In genomic region chr3:45555154-45555591, GRCh38 we compare ENCODE assay signal across 24 cellular contexts. TPM values are rescaled to one million over a fixed set of nuclear protein-coding genes. Genes with fewer than 3 reads are reported as not detected.
DNase-seq lines count a peak whose midpoint lies in the region; ATAC-seq, FAIRE-seq and TF ChIP-seq lines count a peak whose summit lies in the region.
"Had no signal": no experiment of that assay in that cellular context is flagged by ENCODE, and none has a peak within 500 bp of the region (broad histone marks: within the 10 kb centered on the region; RNA-seq: fewer than 3 reads in every experiment).

No MANE protein-coding gene starts in this region.

- H3K36me3 ChIP-seq in bronchial epithelial cell (ENCODE audit: control insufficient read depth, insufficient read depth, low read length): no peaks in the 10 kb centered on the region
- H3K36me3 ChIP-seq: ascending aorta, WERI-Rb-1 had no signal

- no peak for TF ChIP-seq CTCF in bronchial epithelial cell (IDR thresholded peaks at IDR 0.05; ENCODE audit: insufficient read depth, low read length, severe bottlenecking)
- no peak for TF ChIP-seq CTCF in neural crest cell (conservative IDR thresholded peaks at IDR 0.05)

- no peak for FAIRE-seq in bronchial epithelial cell (lab: Jason Lieb, UNC)
- FAIRE-seq: GM12892 had no signal

- no peaks in the 10 kb centered on the region for H3K27me3 ChIP-seq in bronchial epithelial cell (ENCODE audit: control insufficient read depth, insufficient read depth, low read length)
- H3K27me3 ChIP-seq: ascending aorta had no signal

- peaks cover 21% of the 10 kb centered on the region for H3K4me1 Mint-ChIP-seq in neural crest cell
- H3K4me1 Mint-ChIP-seq in stimulated activated memory B cell treated with anti-CD40 and anti-IgM and Interleukin-4, amounts not matched to agents 10 μg/mL and 1 μg/mL and 100 μg/mL, for 72 hours: peaks cover 22% of the 10 kb centered on the region
- H3K4me1 Mint-ChIP-seq: CD4-positive, alpha-beta memory T cell had no signal

- H3K27me3 Mint-ChIP-seq in neural crest cell (ENCODE audit: low read depth): no peaks in the 10 kb centered on the region
- H3K27me3 Mint-ChIP-seq in stimulated activated memory B cell treated with anti-CD40 and anti-IgM and Interleukin-4, amounts not matched to agents 10 μg/mL and 1 μg/mL and 100 μg/mL, for 72 hours: no peaks in the 10 kb centered on the region
- H3K27me3 Mint-ChIP-seq: CD4-positive, alpha-beta memory T cell; memory B cell; naive B cell had no signal

- H3K36me3 Mint-ChIP-seq in neural crest cell (ENCODE audit: low read depth): peaks cover 1% of the 10 kb centered on the region
- H3K36me3 Mint-ChIP-seq in stimulated activated memory B cell treated with anti-CD40 and anti-IgM and Interleukin-4, amounts not matched to agents 10 μg/mL and 1 μg/mL and 100 μg/mL, for 72 hours: peaks cover 2% of the 10 kb centered on the region
- H3K36me3 Mint-ChIP-seq: activated naive CD4-positive, alpha-beta T cell treated with anti-CD3 and anti-CD28 coated beads, Interleukin-2, amount 50 U/mL, for 72 hours; memory B cell; naive B cell had no signal

- no peak for ATAC-seq in stimulated activated memory B cell treated with anti-CD40 and anti-IgM and Interleukin-4, amounts not matched to agents 10 μg/mL and 1 μg/mL and 100 μg/mL, for 72 hours
- no peak for ATAC-seq in GM19395 (IDR thresholded peaks at IDR 0.05; ENCODE audit: unreplicated experiment)
- ATAC-seq: activated naive CD4-positive, alpha-beta T cell treated with anti-CD3 and anti-CD28 coated beads, Interleukin-2, amount 50 U/mL, for 72 hours had no signal

- H3K4me3 Mint-ChIP-seq in neural crest cell: no peak overlapping the region
- H3K4me3 Mint-ChIP-seq in stimulated activated memory B cell treated with anti-CD40 and anti-IgM and Interleukin-4, amounts not matched to agents 10 μg/mL and 1 μg/mL and 100 μg/mL, for 72 hours: no peak overlapping the region
- H3K4me3 Mint-ChIP-seq: CD4-positive, alpha-beta memory T cell; memory B cell; T-helper 2 cell treated with Interferon-gamma antibody and Interleukin-4, amounts not matched to agents 5 μg/mL and 100 μg/mL, for 36 hours had no signal

- no peak overlapping the region for H3K4me3 ChIP-seq in bronchial epithelial cell (ENCODE audit: low read depth, low read length)
- H3K4me3 ChIP-seq: ascending aorta had no signal

- DNase-seq in ELF-1 (ENCODE audit: low read depth, low spot score) (peak; percentile 36), NCI-H2171 (lab: John Stamatoyannopoulos, UW) (peak; percentile 42), bronchial epithelial cell (ENCODE audit: low read depth) (peak; percentile 73), neural crest cell (ENCODE audit: low read depth, low spot score) (no peak)
- no peak for DNase-seq in activated CD4-positive, alpha-beta T cell treated with anti-CD3 and anti-CD28 coated beads for 48 hours
- DNase-seq: activated CD4-positive, alpha-beta T cell treated with anti-CD3 and anti-CD28 coated beads, Interleukin-2, amount 50 U/mL, for 1 hour; CD4-positive, alpha-beta memory T cell; DMS79; effector memory CD4-positive, alpha-beta T cell; Kasumi-1; naive B cell; NCI-H1105; NCI-H2081; NCI-H510A treated with DMSO at 0.1 percent for 48 hours; SK-N-SH; stimulated activated CD8-positive, alpha-beta memory T cell treated with anti-CD3 and anti-CD28 coated beads, Interleukin-4, amount 100 ng/mL, for 48 hours; WERI-Rb-1 had no signal

- H3K27ac Mint-ChIP-seq in neural crest cell (ENCODE audit: unreplicated experiment): peak overlapping the region; percentile 75
- no peak overlapping the region for H3K27ac Mint-ChIP-seq in stimulated activated memory B cell treated with anti-CD40 and anti-IgM and Interleukin-4, amounts not matched to agents 10 μg/mL and 1 μg/mL and 100 μg/mL, for 72 hours
- H3K27ac Mint-ChIP-seq: activated naive CD4-positive, alpha-beta T cell treated with anti-CD3 and anti-CD28 coated beads, Interleukin-2, amount 50 U/mL, for 72 hours; T-helper 2 cell treated with Interferon-gamma antibody and Interleukin-4, amounts not matched to agents 5 μg/mL and 100 μg/mL, for 36 hours had no signal

- H3K9me3 Mint-ChIP-seq in neural crest cell: peaks cover under 1% of the 10 kb centered on the region
- H3K9me3 Mint-ChIP-seq in stimulated activated memory B cell treated with anti-CD40 and anti-IgM and Interleukin-4, amounts not matched to agents 10 μg/mL and 1 μg/mL and 100 μg/mL, for 72 hours: no peaks in the 10 kb centered on the region
- H3K9me3 Mint-ChIP-seq: activated naive CD4-positive, alpha-beta T cell treated with anti-CD3 and anti-CD28 coated beads, Interleukin-2, amount 50 U/mL, for 72 hours; CD4-positive, alpha-beta memory T cell; memory B cell; naive B cell; T-helper 2 cell treated with Interferon-gamma antibody and Interleukin-4, amounts not matched to agents 5 μg/mL and 100 μg/mL, for 36 hours had no signal

RNA-seq across cellular contexts. Expression of gene LIMD1, which starts 39.4 kb away (rescaled TPM):
- 6.8 and 8.2 TPM in 2 replicates for total RNA-seq in bronchial epithelial cell
- total RNA-seq in neural crest cell: 41.8 and 44.4 TPM in 2 replicates

Comparison
In these comparisons a context has a peak if more than half of its experiments do, and no peak if none do; other contexts are left out.
1. DNase-seq: peak in ELF-1 (single experiment), NCI-H2171 (single experiment) and bronchial epithelial cell (single experiment); none in neural crest cell (single experiment) and activated CD4-positive, alpha-beta T cell treated with anti-CD3 and anti-CD28 coated beads for 48 hours (single experiment).